8 cellular contexts compared by ENCODE assay signal in the genomic region with DNA sequence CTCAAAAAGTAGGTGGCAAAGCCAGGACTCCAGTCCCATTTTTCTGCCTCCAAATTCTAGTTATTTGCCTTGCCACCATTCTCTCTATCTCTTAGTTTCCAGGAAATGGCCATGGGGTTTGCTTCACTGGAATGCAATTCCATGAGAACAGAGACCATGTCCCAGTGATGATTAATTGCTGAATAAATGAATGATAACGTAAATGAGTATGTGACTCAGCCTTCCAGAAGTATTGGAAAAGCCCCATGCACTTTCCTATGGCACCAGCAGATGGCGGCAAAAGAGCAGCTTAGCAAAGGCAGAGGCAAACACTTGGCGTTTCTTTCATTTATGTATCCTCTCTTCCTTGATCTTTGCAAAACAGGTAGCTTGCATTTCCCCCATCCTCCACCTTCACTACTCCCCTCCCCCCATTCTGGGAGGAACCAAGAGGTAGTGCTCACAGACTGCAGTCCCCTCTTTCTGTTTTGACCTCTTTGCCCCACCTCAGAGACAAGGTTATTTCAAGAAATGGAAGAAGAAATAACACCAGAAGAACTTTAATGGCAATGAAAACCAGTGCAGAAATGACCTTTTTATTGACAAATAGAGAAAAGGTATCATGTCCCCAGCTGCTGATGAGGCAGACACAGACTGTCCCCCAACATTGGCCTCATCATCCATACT. TPM values are rescaled to one million over a fixed set of nuclear protein-coding genes. Genes with fewer than 3 reads are reported as not detected.
DNase-seq lines count a peak whose midpoint lies in the region; ATAC-seq and TF ChIP-seq lines count a peak whose summit lies in the region.

No MANE protein-coding gene starts in this region.

- TF ChIP-seq CTCF in LNCAP (IDR thresholded peaks at IDR 0.05) (peak; percentile 92), left ventricle myocardium inferior (IDR thresholded peaks at IDR 0.05; ENCODE audit: borderline replicate concordance) (peak; percentile 98)

- H3K27me3 ChIP-seq in adipocyte (replicated peaks; ENCODE audit: control insufficient read depth, insufficient read depth, low read length) (no peaks in the 10 kb centered on the region), left ventricle myocardium inferior (ENCODE audit: low read depth) (peaks cover 91% of the 10 kb centered on the region)

- H3K36me3 ChIP-seq in adipocyte (ENCODE audit: control insufficient read depth, insufficient read depth, low read length, severe bottlenecking), result no peaks in the 10 kb centered on the region
- H3K36me3 ChIP-seq in left ventricle myocardium inferior, result no peaks in the 10 kb centered on the region

- DNase-seq in DMS53 (lab: John Stamatoyannopoulos, UW) (peak; percentile 84), adipocyte (ENCODE audit: low read depth) (peak; percentile 94), left ventricle myocardium inferior (peak; percentile 70), sciatic nerve (ENCODE audit: low spot score) (peak; percentile 89)

- H3K9me3 ChIP-seq in adipocyte (ENCODE audit: control insufficient read depth, low read length) (no peaks in the 10 kb centered on the region), left ventricle myocardium inferior (replicated peaks) (no peaks in the 10 kb centered on the region)

- H3K4me1 ChIP-seq in adipocyte (ENCODE audit: control insufficient read depth, insufficient read depth, low read length), result peaks cover 4% of the 10 kb centered on the region
- peaks cover 25% of the 10 kb centered on the region for H3K4me1 ChIP-seq in left ventricle myocardium inferior

- H3K27ac ChIP-seq in left ventricle myocardium inferior (replicated peaks), result no peak overlapping the region

- no peak overlapping the region for H3K9ac ChIP-seq in adipocyte (ENCODE audit: low read length)

- H3K4me3 ChIP-seq in adipocyte (ENCODE audit: low read length) (no peak overlapping the region), left ventricle myocardium inferior (no peak overlapping the region)

- peak; percentile 83 for ATAC-seq in SK-N-SH treated with all-trans-retinoic acid at 6 μM for 48 hours
- ATAC-seq in sciatic nerve, result peak; percentile 74
- no peak for ATAC-seq in HG02973 (IDR thresholded peaks at IDR 0.05; ENCODE audit: unreplicated experiment)
- ATAC-seq in GM19452 (IDR thresholded peaks at IDR 0.05; ENCODE audit: unreplicated experiment), result no peak

- intact Hi-C loops in left ventricle myocardium inferior (cut with micrococcal nuclease) (loop anchor here (2.0 kb wide), 1 partner anchor 1254 kb away; no protein-coding TSS in a partner anchor), sciatic nerve (cut with DNase I) (loop anchor here (10.0 kb wide), 1 partner anchor 1252 kb away; no protein-coding TSS in a partner anchor)

TF ChIP-seq in SK-N-SH treated with all-trans-retinoic acid at 6 μM for 48 hours, 23 proteins besides CTCF, POLR2A, EP300 and RAD21:
- TF ChIP-seq PPARA (CRISPR knock-in tag; IDR thresholded peaks at IDR 0.05; ENCODE audit: borderline replicate concordance), result no peak
- TF ChIP-seq, protein P1, sequence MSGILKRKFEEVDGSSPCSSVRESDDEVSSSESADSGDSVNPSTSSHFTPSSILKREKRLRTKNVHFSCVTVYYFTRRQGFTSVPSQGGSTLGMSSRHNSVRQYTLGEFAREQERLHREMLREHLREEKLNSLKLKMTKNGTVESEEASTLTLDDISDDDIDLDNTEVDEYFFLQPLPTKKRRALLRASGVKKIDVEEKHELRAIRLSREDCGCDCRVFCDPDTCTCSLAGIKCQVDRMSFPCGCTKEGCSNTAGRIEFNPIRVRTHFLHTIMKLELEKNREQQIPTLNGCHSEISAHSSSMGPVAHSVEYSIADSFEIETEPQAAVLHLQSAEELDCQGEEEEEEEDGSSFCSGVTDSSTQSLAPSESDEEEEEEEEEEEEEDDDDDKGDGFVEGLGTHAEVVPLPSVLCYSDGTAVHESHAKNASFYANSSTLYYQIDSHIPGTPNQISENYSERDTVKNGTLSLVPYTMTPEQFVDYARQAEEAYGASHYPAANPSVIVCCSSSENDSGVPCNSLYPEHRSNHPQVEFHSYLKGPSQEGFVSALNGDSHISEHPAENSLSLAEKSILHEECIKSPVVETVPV (CRISPR knock-in tag; IDR thresholded peaks at IDR 0.05), result 0 out of 2 replicates have a peak, but pooled peaks have one; percentile 39
- peak; percentile 55 for TF ChIP-seq ISL1 (CRISPR knock-in tag; IDR thresholded peaks at IDR 0.05)
- TF ChIP-seq, protein P2, sequence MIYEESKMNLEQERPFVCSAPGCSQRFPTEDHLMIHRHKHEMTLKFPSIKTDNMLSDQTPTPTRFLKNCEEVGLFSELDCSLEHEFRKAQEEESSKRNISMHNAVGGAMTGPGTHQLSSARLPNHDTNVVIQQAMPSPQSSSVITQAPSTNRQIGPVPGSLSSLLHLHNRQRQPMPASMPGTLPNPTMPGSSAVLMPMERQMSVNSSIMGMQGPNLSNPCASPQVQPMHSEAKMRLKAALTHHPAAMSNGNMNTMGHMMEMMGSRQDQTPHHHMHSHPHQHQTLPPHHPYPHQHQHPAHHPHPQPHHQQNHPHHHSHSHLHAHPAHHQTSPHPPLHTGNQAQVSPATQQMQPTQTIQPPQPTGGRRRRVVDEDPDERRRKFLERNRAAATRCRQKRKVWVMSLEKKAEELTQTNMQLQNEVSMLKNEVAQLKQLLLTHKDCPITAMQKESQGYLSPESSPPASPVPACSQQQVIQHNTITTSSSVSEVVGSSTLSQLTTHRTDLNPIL (CRISPR knock-in tag; IDR thresholded peaks at IDR 0.05; ENCODE audit: low read depth), result peak; percentile 32; the same call in 1 of the 2 replicates

RNA-seq across cellular contexts. Expression of a gene that starts 21.3 kb away (rescaled TPM):
- total RNA-seq in left ventricle myocardium inferior (27.2 TPM), sciatic nerve (26.3 TPM)

Comparison
In these comparisons a context has a peak if more than half of its experiments do, and no peak if none do; other contexts are left out.
1. ATAC-seq: peak in SK-N-SH treated with all-trans-retinoic acid at 6 μM for 48 hours (single experiment) and sciatic nerve (single experiment); none in HG02973 (single experiment) and GM19452 (single experiment).
2. Peak in every context shown above with its lines, with median percentiles within 50 percentile points of each other: DNase-seq.